In genomic region chr9:136150664-136151213, GRCh38 we compare ENCODE assay signal across 9 cellular contexts. TPM values are rescaled to one million over a fixed set of nuclear protein-coding genes. Genes with fewer than 3 reads are reported as not detected.
A peak's percentile ranks its signal among the peaks of the same experiment; 100 is the strongest.
DNase-seq lines count a peak whose midpoint lies in the region; ATAC-seq, FAIRE-seq and TF ChIP-seq lines count a peak whose summit lies in the region.
"Not testable (repeated sequence)": the region's sequence is repeated elsewhere in the genome, so short reads cannot be mapped to it uniquely, and the experiment has no call there.
"Had no signal": no experiment of that assay in that cellular context is flagged by ENCODE, and none has a peak within 500 bp of the region (broad histone marks: within the 10 kb centered on the region; RNA-seq: fewer than 3 reads in every experiment).

No MANE protein-coding gene starts in this region.

- ATAC-seq in activated CD8-positive, alpha-beta T cell treated with anti-CD3 and anti-CD28 coated beads for 36 hours = peak; percentile 27
- not testable (repeated sequence) for ATAC-seq in HepG2

- TF ChIP-seq POLR2A in HepG2 (IDR thresholded peaks at IDR 0.05; ENCODE audit: insufficient read depth in 1 of 2, low read depth in 2 of 2, low read length in 2 of 2) = not testable (repeated sequence)

- H3K27ac ChIP-seq in HUES6 (ENCODE audit: low read depth, low read length); HepG2 (ENCODE audit: extremely low read length, insufficient read depth, low read length): not testable (repeated sequence)

- not testable (repeated sequence) for H3K4me3 Mint-ChIP-seq in activated CD8-positive, alpha-beta T cell treated with anti-CD3 and anti-CD28 coated beads for 36 hours

- H3K27ac Mint-ChIP-seq in activated CD8-positive, alpha-beta T cell treated with anti-CD3 and anti-CD28 coated beads for 36 hours = not testable (repeated sequence)

- H3K4me1 ChIP-seq in HUES6 (ENCODE audit: control insufficient read depth, insufficient read depth, low read length) (peaks cover 31% of the 10 kb centered on the region), HepG2 (ENCODE audit: insufficient read depth, low read length) (peaks cover 15% of the 10 kb centered on the region)

- TF ChIP-seq EP300 in HepG2 (IDR thresholded peaks at IDR 0.05; ENCODE audit: low read depth in 2 of 2, low read length in 2 of 2); HepG2 (CRISPR knock-in tag; IDR thresholded peaks at IDR 0.05; ENCODE audit: borderline replicate concordance): not testable (repeated sequence)

- POLR2A ChIA-PET in activated CD8-positive, alpha-beta T cell treated with anti-CD3 and anti-CD28 coated beads for 36 hours (lab: Charles Lee); HepG2 (lab: Yijun Ruan, JAX): not testable (repeated sequence)

- in situ Hi-C loops in HepG2 (cut with HindIII; ENCODE audit: extremely low pct_ligation_motif_present, low pct_unique_long_range_greater_than_20kb) = not testable (repeated sequence)

- H2AFZ ChIP-seq in HepG2 (ENCODE audit: low read length) = not testable (repeated sequence)

- not testable (repeated sequence) for H3K27me3 Mint-ChIP-seq in activated CD8-positive, alpha-beta T cell treated with anti-CD3 and anti-CD28 coated beads for 36 hours

- not testable (repeated sequence) for BruUV-seq in HepG2 (replicated peaks; lab: Mats Ljungman, UMichigan)

- FAIRE-seq in bronchial epithelial cell (lab: Jason Lieb, UNC) = peak; percentile 98
- not testable (repeated sequence) for FAIRE-seq in HepG2 (lab: Jason Lieb, UNC)

- H3K79me2 ChIP-seq in HepG2 (ENCODE audit: insufficient read depth, low read length) = not testable (repeated sequence)

- H3K36me3 Mint-ChIP-seq in activated CD8-positive, alpha-beta T cell treated with anti-CD3 and anti-CD28 coated beads for 36 hours (ENCODE audit: low read depth) = not testable (repeated sequence)

- H3K27me3 ChIP-seq in HUES6 (ENCODE audit: control insufficient read depth, insufficient read depth, low read length) (peaks cover 20% of the 10 kb centered on the region; the same call in 1 of the 2 replicates), bronchial epithelial cell (ENCODE audit: control insufficient read depth, insufficient read depth, low read length) (peaks cover 11% of the 10 kb centered on the region), HepG2 (ENCODE audit: control insufficient read depth in 1 of 2, insufficient read depth in 2 of 2, low read length in 2 of 2) (peaks cover 8 to 62% of the 10 kb centered on the region in 2 experiments; a peak in 4 of 5 replicates)

- not testable (repeated sequence) for H4K20me1 ChIP-seq in HepG2 (ENCODE audit: insufficient read depth, low read length)

- not testable (repeated sequence) for TF ChIP-seq CTCF in activated CD8-positive, alpha-beta T cell treated with anti-CD3 and anti-CD28 coated beads for 36 hours (IDR thresholded peaks at IDR 0.05); bronchial epithelial cell (IDR thresholded peaks at IDR 0.05; ENCODE audit: insufficient read depth, low read length, severe bottlenecking); HepG2 (CRISPR knock-in tag; IDR thresholded peaks at IDR 0.05)

- H3K4me3 ChIP-seq in HUES6 (ENCODE audit: low read depth, low read length) = peak overlapping the region; percentile 35; the same call in 1 of the 2 replicates
- H3K4me3 ChIP-seq in bronchial epithelial cell (ENCODE audit: low read depth, low read length); HepG2 (replicated peaks in 1 of 3; ENCODE audit: insufficient read depth in 1 of 3, low read depth in 2 of 3, low read length in 3 of 3): not testable (repeated sequence)

- TF ChIP-seq RAD21 in HepG2 (CRISPR knock-in tag; IDR thresholded peaks at IDR 0.05) = not testable (repeated sequence)

- not testable (repeated sequence) for H3K36me3 ChIP-seq in HUES6 (ENCODE audit: control insufficient read depth, insufficient read depth, low read length); bronchial epithelial cell (ENCODE audit: control insufficient read depth, insufficient read depth, low read length); HepG2 (replicated peaks in 1 of 2; ENCODE audit: control insufficient read depth in 1 of 2, insufficient read depth in 2 of 2, low read length in 2 of 2)

- CTCF ChIA-PET in activated CD8-positive, alpha-beta T cell treated with anti-CD3 and anti-CD28 coated beads for 36 hours (lab: Charles Lee) = interaction anchor here (1.2 kb wide), 1 partner anchor 11 kb away, joined by 3 read pairs; no protein-coding TSS in a partner anchor
- CTCF ChIA-PET in HepG2 (lab: Yijun Ruan, JAX; ENCODE audit: low intra/inter-chr PET ratio, low total read pairs) = not testable (repeated sequence)

- not testable (repeated sequence) for H3K9me3 Mint-ChIP-seq in activated CD8-positive, alpha-beta T cell treated with anti-CD3 and anti-CD28 coated beads for 36 hours

- not testable (repeated sequence) for H3K9ac ChIP-seq in HUES6 (ENCODE audit: low read length); HepG2 (ENCODE audit: insufficient read depth, low read depth, low read length)

- not testable (repeated sequence) for H3K4me2 ChIP-seq in HepG2 (ENCODE audit: low read depth, low read length)

- H3K9me3 ChIP-seq in HUES6 (ENCODE audit: control insufficient read depth, insufficient read depth, low read depth, low read length); HepG2 (ENCODE audit: low read length): not testable (repeated sequence)

- 42% methylated on average over 6 of the region's 7 CpGs for whole genome bisulfite sequencing in HepG2 (ENCODE audit: low lambda C conversion rate)

- intact Hi-C loops in activated CD8-positive, alpha-beta T cell treated with anti-CD3 and anti-CD28 coated beads for 36 hours (cut with micrococcal nuclease); HepG2 (cut with micrococcal nuclease; ENCODE audit: unreplicated experiment): not testable (repeated sequence)

- not testable (repeated sequence) for DNase-seq in activated CD8-positive, alpha-beta T cell treated with anti-CD3 and anti-CD28 coated beads for 36 hours; bronchial epithelial cell (ENCODE audit: low read depth); HepG2 (ENCODE audit: low spot score)

- H3K4me1 Mint-ChIP-seq in activated CD8-positive, alpha-beta T cell treated with anti-CD3 and anti-CD28 coated beads for 36 hours (ENCODE audit: low read depth) = not testable (repeated sequence)

RNA-seq across cellular contexts. Expression of gene TMEM250, which starts 32.1 kb away (rescaled TPM):
- 10 to 100 TPM; 24.4 to 25.9 TPM for total RNA-seq in activated CD8-positive, alpha-beta T cell treated with anti-CD3 and anti-CD28 coated beads for 36 hours
- total RNA-seq in bronchial epithelial cell (67.9 and 78.2 TPM in 2 replicates), HepG2 (2016; rRNA removed; fragmentation: Illumina TruSeq; extraction: Trizol) (12.0 and 13.9 TPM in 2 replicates)
- 7.7 and 7.9 TPM in 2 replicates for total RNA-seq in HepG2 (2016; cell fraction: cytosol; rRNA removed; fragmentation: Illumina TruSeq; extraction: Trizol; ENCODE audit: low read depth)
- 9.6 and 13.9 TPM in 2 replicates for total RNA-seq in HepG2 (2016; cell fraction: insoluble cytoplasmic fraction; rRNA removed; fragmentation: Illumina TruSeq; extraction: Trizol)
- 17.8 and 22.1 TPM in 2 replicates for total RNA-seq in HepG2 (2016; cell fraction: membrane; rRNA removed; fragmentation: Illumina TruSeq; extraction: Trizol)
- total RNA-seq in HepG2 (2016; cell fraction: nucleus; rRNA removed; fragmentation: Illumina TruSeq; extraction: Trizol) = 10.1 and 11.0 TPM in 2 replicates
- polyA plus RNA-seq in HepG2 (2011; rRNA removed) = 5.5 and 7.1 TPM in 2 replicates
- polyA plus RNA-seq in HepG2 (2011; cell fraction: cytosol; rRNA removed) = 7.1 and 10.4 TPM in 2 replicates
- 9.4 and 12.5 TPM in 2 replicates for polyA plus RNA-seq in HepG2 (2011; cell fraction: nucleus; rRNA removed)
- 6.0 and 9.5 TPM in 2 replicates for polyA plus RNA-seq in HepG2 (2012)
- 6.4 and 8.1 TPM in 2 replicates for polyA plus RNA-seq in HepG2 (2016; cell fraction: cytosol; fragmentation: Illumina TruSeq; extraction: Trizol; ENCODE audit: low read depth)
- 14.5 and 15.8 TPM in 2 replicates for polyA plus RNA-seq in HepG2 (2016; cell fraction: insoluble cytoplasmic fraction; fragmentation: Illumina TruSeq; extraction: Trizol; ENCODE audit: low read depth)
- polyA plus RNA-seq in HepG2 (2016; cell fraction: membrane; fragmentation: Illumina TruSeq; extraction: Trizol; ENCODE audit: low read depth) = 14.9 and 17.1 TPM in 2 replicates
- 14.9 and 17.4 TPM in 2 replicates for polyA plus RNA-seq in HepG2 (2016; cell fraction: nucleus; fragmentation: Illumina TruSeq; extraction: Trizol; ENCODE audit: insufficient read depth, low read depth)
- 18.3 and 50.6 TPM in 2 replicates for polyA minus RNA-seq in HepG2 (2011; rRNA and poly(A)+ RNA removed; ENCODE audit: low replicate concordance)
- polyA minus RNA-seq in HepG2 (2011; cell fraction: cytosol; rRNA and poly(A)+ RNA removed) = 7.9 and 8.8 TPM in 2 replicates
- polyA minus RNA-seq in HepG2 (2011; cell fraction: nucleus; rRNA and poly(A)+ RNA removed) = 4.7 and 8.0 TPM in 2 replicates

RNA-seq across cellular contexts. Expression of gene LHX3, which starts 54.2 kb away (rescaled TPM):
- total RNA-seq in activated CD8-positive, alpha-beta T cell treated with anti-CD3 and anti-CD28 coated beads for 36 hours = not detected
- total RNA-seq in bronchial epithelial cell (not detected in 2 replicates), HepG2 (2016; rRNA removed; fragmentation: Illumina TruSeq; extraction: Trizol) (not detected in 2 replicates)
- not detected in 2 replicates for total RNA-seq in HepG2 (2016; cell fraction: cytosol; rRNA removed; fragmentation: Illumina TruSeq; extraction: Trizol; ENCODE audit: low read depth)
- not detected in 2 replicates for total RNA-seq in HepG2 (2016; cell fraction: insoluble cytoplasmic fraction; rRNA removed; fragmentation: Illumina TruSeq; extraction: Trizol)
- total RNA-seq in HepG2 (2016; cell fraction: membrane; rRNA removed; fragmentation: Illumina TruSeq; extraction: Trizol) = not detected in 2 replicates
- total RNA-seq in HepG2 (2016; cell fraction: nucleus; rRNA removed; fragmentation: Illumina TruSeq; extraction: Trizol) = not detected in 2 replicates
- polyA plus RNA-seq in HepG2 (2011; rRNA removed) = not detected in 2 replicates
- polyA plus RNA-seq in HepG2 (2011; cell fraction: cytosol; rRNA removed) = not detected in 2 replicates
- polyA plus RNA-seq in HepG2 (2011; cell fraction: nucleus; rRNA removed) = 0.03 TPM in 1 of 2 replicates, not detected in the other
- polyA plus RNA-seq in HepG2 (2012) = not detected in 2 replicates
- polyA plus RNA-seq in HepG2 (2016; cell fraction: cytosol; fragmentation: Illumina TruSeq; extraction: Trizol; ENCODE audit: low read depth) = not detected in 2 replicates
- not detected in 2 replicates for polyA plus RNA-seq in HepG2 (2016; cell fraction: insoluble cytoplasmic fraction; fragmentation: Illumina TruSeq; extraction: Trizol; ENCODE audit: low read depth)
- not detected in 2 replicates for polyA plus RNA-seq in HepG2 (2016; cell fraction: membrane; fragmentation: Illumina TruSeq; extraction: Trizol; ENCODE audit: low read depth)
- polyA plus RNA-seq in HepG2 (2016; cell fraction: nucleus; fragmentation: Illumina TruSeq; extraction: Trizol; ENCODE audit: insufficient read depth, low read depth) = not detected in 2 replicates
- polyA minus RNA-seq in HepG2 (2011; rRNA and poly(A)+ RNA removed; ENCODE audit: low replicate concordance) = 0.05 TPM in 1 of 2 replicates, not detected in the other
- not detected in 2 replicates for polyA minus RNA-seq in HepG2 (2011; cell fraction: cytosol; rRNA and poly(A)+ RNA removed)
- 0.13 TPM in 1 of 2 replicates, not detected in the other for polyA minus RNA-seq in HepG2 (2011; cell fraction: nucleus; rRNA and poly(A)+ RNA removed)
- total RNA-seq: CD4-positive, CD25-positive, alpha-beta regulatory T cell; CD8-positive, alpha-beta memory T cell; G401; HFFc6; HT1080 had no signal
- polyA plus RNA-seq: CD4-positive, CD25-positive, alpha-beta regulatory T cell; CD8-positive, alpha-beta memory T cell had no signal

RNA-seq across cellular contexts. Expression of gene NACC2, which starts 55.6 kb away (rescaled TPM):
- 1 to 10 TPM; 6.0 to 6.2 TPM for total RNA-seq in activated CD8-positive, alpha-beta T cell treated with anti-CD3 and anti-CD28 coated beads for 36 hours
- total RNA-seq in bronchial epithelial cell (7.6 and 14.0 TPM in 2 replicates), HepG2 (2016; rRNA removed; fragmentation: Illumina TruSeq; extraction: Trizol) (10.5 and 12.3 TPM in 2 replicates)
- 2.1 and 2.2 TPM in 2 replicates for total RNA-seq in HepG2 (2016; cell fraction: cytosol; rRNA removed; fragmentation: Illumina TruSeq; extraction: Trizol; ENCODE audit: low read depth)
- 9.0 and 12.3 TPM in 2 replicates for total RNA-seq in HepG2 (2016; cell fraction: insoluble cytoplasmic fraction; rRNA removed; fragmentation: Illumina TruSeq; extraction: Trizol)
- total RNA-seq in HepG2 (2016; cell fraction: membrane; rRNA removed; fragmentation: Illumina TruSeq; extraction: Trizol) = 5.3 TPM in 2 replicates
- total RNA-seq in HepG2 (2016; cell fraction: nucleus; rRNA removed; fragmentation: Illumina TruSeq; extraction: Trizol) = 8.0 and 9.6 TPM in 2 replicates
- 5.9 and 6.3 TPM in 2 replicates for polyA plus RNA-seq in HepG2 (2011; rRNA removed)
- 4.1 and 5.8 TPM in 2 replicates for polyA plus RNA-seq in HepG2 (2011; cell fraction: cytosol; rRNA removed)
- polyA plus RNA-seq in HepG2 (2011; cell fraction: nucleus; rRNA removed) = 28.9 and 40.8 TPM in 2 replicates
- 6.2 and 7.1 TPM in 2 replicates for polyA plus RNA-seq in HepG2 (2012)
- 0.80 TPM in 2 replicates for polyA plus RNA-seq in HepG2 (2016; cell fraction: cytosol; fragmentation: Illumina TruSeq; extraction: Trizol; ENCODE audit: low read depth)
- polyA plus RNA-seq in HepG2 (2016; cell fraction: insoluble cytoplasmic fraction; fragmentation: Illumina TruSeq; extraction: Trizol; ENCODE audit: low read depth) = 8.9 and 10.6 TPM in 2 replicates
- 2.4 and 2.5 TPM in 2 replicates for polyA plus RNA-seq in HepG2 (2016; cell fraction: membrane; fragmentation: Illumina TruSeq; extraction: Trizol; ENCODE audit: low read depth)
- 15.3 and 15.7 TPM in 2 replicates for polyA plus RNA-seq in HepG2 (2016; cell fraction: nucleus; fragmentation: Illumina TruSeq; extraction: Trizol; ENCODE audit: insufficient read depth, low read depth)
- 14.5 and 16.4 TPM in 2 replicates for polyA minus RNA-seq in HepG2 (2011; rRNA and poly(A)+ RNA removed; ENCODE audit: low replicate concordance)
- 9.2 and 9.6 TPM in 2 replicates for polyA minus RNA-seq in HepG2 (2011; cell fraction: cytosol; rRNA and poly(A)+ RNA removed)
- 10.6 and 13.4 TPM in 2 replicates for polyA minus RNA-seq in HepG2 (2011; cell fraction: nucleus; rRNA and poly(A)+ RNA removed)
